ENCODE assay signal across 1 cellular context in genomic region chr14:96126783-96127271, GRCh38.
TF ChIP-seq lines count a peak whose summit lies in the region.

No MANE protein-coding gene starts in this region.

TF ChIP-seq in IMR-90, 13 proteins besides CTCF, POLR2A, EP300 and RAD21 (continued from another document):
- no peak for TF ChIP-seq ELK1 (IDR thresholded peaks at IDR 0.05; ENCODE audit: borderline replicate concordance, low read depth, low read length)
- TF ChIP-seq CHD1 (IDR thresholded peaks at IDR 0.05; ENCODE audit: low read depth, low read length): no peak
- no peak for TF ChIP-seq RFX5 (IDR thresholded peaks at IDR 0.05; ENCODE audit: low read depth, low read length)
- TF ChIP-seq MXI1 (IDR thresholded peaks at IDR 0.05; ENCODE audit: borderline replicate concordance, low read depth, low read length): no peak
